8 cellular contexts compared by ENCODE assay signal in the genomic region with DNA sequence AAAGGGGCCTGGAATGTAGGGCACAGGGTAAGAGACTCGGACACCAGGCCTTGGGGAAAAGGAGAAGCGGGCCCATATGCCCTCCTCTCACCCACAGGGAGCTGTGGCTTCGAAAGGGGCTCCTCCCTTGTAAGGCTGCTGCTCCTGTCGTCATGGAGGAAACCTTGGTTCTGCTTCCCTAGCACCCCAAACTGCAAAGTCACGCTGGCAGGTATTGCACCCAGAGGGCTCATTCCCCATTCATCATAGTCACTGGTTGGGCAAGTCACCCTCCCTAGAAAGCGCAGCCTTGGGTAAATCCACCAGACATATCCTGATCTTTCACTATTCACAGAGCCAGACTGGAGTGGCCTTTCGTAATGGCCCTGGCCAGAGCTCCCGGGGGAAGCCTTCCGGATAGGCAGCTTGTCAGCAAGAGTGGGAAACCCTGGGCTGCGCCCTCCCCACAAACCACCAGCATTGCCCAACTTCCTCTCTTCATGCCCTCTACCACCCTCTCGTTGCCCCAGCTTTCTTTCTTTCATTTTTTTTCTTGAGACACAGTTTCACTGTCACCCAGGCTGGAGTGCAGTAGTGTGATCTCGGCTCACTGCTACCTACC.
DNase-seq lines count a peak whose midpoint lies in the region; ATAC-seq and TF ChIP-seq lines count a peak whose summit lies in the region.

No MANE protein-coding gene starts in this region.

- intact Hi-C loops in A673 (cut with micrococcal nuclease; ENCODE audit: unreplicated experiment), result no loop called here

- POLR2A ChIA-PET in A673 (lab: Charles Lee; ENCODE audit: low non-redundant PET), result no interaction called here

- TF ChIP-seq CTCF in choroid plexus epithelial cell (conservative IDR thresholded peaks at IDR 0.05; ENCODE audit: low read depth, low read length), result no peak
- no peak for TF ChIP-seq CTCF in A673 (conservative IDR thresholded peaks at IDR 0.05; ENCODE audit: low read depth, low read length)

- H3K27ac ChIP-seq in A673 (ENCODE audit: low read depth, low read length, poor library complexity, severe bottlenecking), result no peak overlapping the region

- H3K9me3 ChIP-seq in A673 (ENCODE audit: low read depth, low read length, poor library complexity, severe bottlenecking), result no peaks in the 10 kb centered on the region

- no peaks in the 10 kb centered on the region for H3K36me3 ChIP-seq in A673 (ENCODE audit: insufficient read depth, low read length, poor library complexity, severe bottlenecking)

- peak; percentile 64 for ATAC-seq in GM18867 (IDR thresholded peaks at IDR 0.05; ENCODE audit: unreplicated experiment)
- ATAC-seq in HG02571 (IDR thresholded peaks at IDR 0.05; ENCODE audit: unreplicated experiment), result no peak
- ATAC-seq in GM18858 (IDR thresholded peaks at IDR 0.05; ENCODE audit: unreplicated experiment), result no peak

- no peak overlapping the region for H3K4me3 ChIP-seq in choroid plexus epithelial cell (ENCODE audit: low read depth, low read length)
- H3K4me3 ChIP-seq in A673 (ENCODE audit: low read depth, low read length, poor library complexity, severe bottlenecking), result no peak overlapping the region

- DNase-seq in T-helper 2 cell, result peak in 3 of 5 experiments; percentile 20 to 87 (median 70)
- peak; percentile 50 for DNase-seq in choroid plexus epithelial cell (ENCODE audit: low read depth)
- DNase-seq in occipital lobe (lab: John Stamatoyannopoulos, UW), result peak; percentile 32
- no peak for DNase-seq in A673 (ENCODE audit: low spot score)
- DNase-seq in NCI-H1694 treated with DMSO at 0.1 percent for 48 hours (lab: John Stamatoyannopoulos, UW), result no peak

- BruUV-seq in A673 (replicated peaks; lab: Mats Ljungman, UMichigan), result no TSS peak

- CTCF ChIA-PET in A673 (lab: Charles Lee), result no interaction called here

- no peaks in the 10 kb centered on the region for H3K27me3 ChIP-seq in A673 (replicated peaks; ENCODE audit: insufficient read depth, low read depth, low read length, poor library complexity)

- H3K4me1 ChIP-seq in A673 (ENCODE audit: insufficient read depth, low read length, poor library complexity, severe bottlenecking), result no peaks in the 10 kb centered on the region

Comparison
In these comparisons a context has a peak if more than half of its experiments do, and no peak if none do; other contexts are left out.
1. DNase-seq: peak in T-helper 2 cell (3 of 5), choroid plexus epithelial cell (single experiment) and occipital lobe (single experiment); none in A673 (single experiment) and NCI-H1694 treated with DMSO at 0.1 percent for 48 hours (single experiment).